ENCODE assay signal across 8 cellular contexts in genomic region chr7:30322656-30323355, GRCh38.
DNase-seq lines count a peak whose midpoint lies in the region; ATAC-seq lines count a peak whose summit lies in the region.

No MANE protein-coding gene starts in this region.

- no peaks in the 10 kb centered on the region for H3K27me3 ChIP-seq in mucosa of rectum (ENCODE audit: control insufficient read depth in 2 of 2, insufficient read depth in 2 of 2, low read length in 2 of 2)

- peak; percentile 66 for DNase-seq in RPMI8226
- no peak for DNase-seq in superior temporal gyrus (ENCODE audit: extremely low spot score)
- no peak for DNase-seq in NCI-H2081 (lab: John Stamatoyannopoulos, UW)
- DNase-seq in head of caudate nucleus: no peak
- DNase-seq in NCI-H1930 (lab: John Stamatoyannopoulos, UW): no peak

- H3K9ac ChIP-seq in mucosa of rectum (ENCODE audit: low read depth in 1 of 2, low read length in 2 of 2): peak overlapping the region; percentile 6 to 35

- peaks cover 0 to 3% of the 10 kb centered on the region in 2 donors for H3K36me3 ChIP-seq in mucosa of rectum (ENCODE audit: control insufficient read depth in 2 of 2, insufficient read depth in 2 of 2, low read length in 2 of 2)

- peak overlapping the region; percentile 18 to 60 for H3K4me3 ChIP-seq in mucosa of rectum (ENCODE audit: low read length in 2 of 2)

- ATAC-seq in GM18909 (IDR thresholded peaks at IDR 0.05; ENCODE audit: poor library complexity, unreplicated experiment): peak; percentile 59
- peak; percentile 63 for ATAC-seq in HG02798 (IDR thresholded peaks at IDR 0.05; ENCODE audit: poor library complexity, unreplicated experiment)

- no peaks in the 10 kb centered on the region for H3K9me3 ChIP-seq in mucosa of rectum (ENCODE audit: control insufficient read depth in 2 of 2, low read length in 2 of 2)

- intact Hi-C loops in head of caudate nucleus (cut with DNase I): no loop called here

- H3K27ac ChIP-seq in mucosa of rectum (ENCODE audit: low read depth in 2 of 2, low read length in 2 of 2): peak overlapping the region; percentile 62 to 74

- peaks cover 14 to 15% of the 10 kb centered on the region in 2 donors for H3K4me1 ChIP-seq in mucosa of rectum (ENCODE audit: control insufficient read depth in 2 of 2, insufficient read depth in 2 of 2, low read length in 2 of 2)
